ENCODE assay signal across 9 cellular contexts in genomic region chr11:99461913-99462312, GRCh38.
"Had no signal": no experiment of that assay in that cellular context is flagged by ENCODE, and none has a peak within 500 bp of the region (broad histone marks: within the 10 kb centered on the region; RNA-seq: fewer than 3 reads in every experiment).

No MANE protein-coding gene starts in this region.

- H3K4me1 ChIP-seq: HAP-1 had no signal

- H3K4me2 ChIP-seq: GM23338 had no signal

- H3K9ac ChIP-seq: GM23248 had no signal

- H3K4me3 ChIP-seq: GM23248, GM23338, HAP-1 had no signal

- H3K27ac ChIP-seq: GM23248 had no signal

- H3K36me3 ChIP-seq: HAP-1 had no signal

- DNase-seq: GM23248, GOT3, H7, H9, HCEC 1CT, HFFc6 had no signal

- ATAC-seq: GM23338, HCT116 had no signal

- H2AFZ ChIP-seq: GM23248, GM23338 had no signal

- H3K9me3 ChIP-seq: HAP-1 had no signal
